In genomic region chr2:96324716-96325037, GRCh38 we compare ENCODE assay signal across 8 cellular contexts. TPM values are rescaled to one million over a fixed set of nuclear protein-coding genes. Genes with fewer than 3 reads are reported as not detected.
DNase-seq lines count a peak whose midpoint lies in the region; ATAC-seq and TF ChIP-seq lines count a peak whose summit lies in the region.

No MANE protein-coding gene starts in this region.

- peak overlapping the region; percentile 83 for H3K27ac Mint-ChIP-seq in CD4-positive, alpha-beta T cell
- H3K27ac Mint-ChIP-seq in progenitor cell of endocrine pancreas: no peak overlapping the region

- H3K36me3 Mint-ChIP-seq in CD4-positive, alpha-beta T cell (ENCODE audit: low read depth): peaks cover 8% of the 10 kb centered on the region
- peaks cover 5% of the 10 kb centered on the region for H3K36me3 Mint-ChIP-seq in progenitor cell of endocrine pancreas (ENCODE audit: insufficient read depth)

- intact Hi-C loops in CD4-positive, alpha-beta T cell (cut with DNase I, micrococcal nuclease): loop anchor here in 1 of 2 experiments (10.0 kb wide), 1 partner anchor 120 kb away; the partner anchor contains the start of gene STARD7
- intact Hi-C loops in body of pancreas (cut with DNase I): no loop called here

- no peaks in the 10 kb centered on the region for H3K9me3 ChIP-seq in CD4-positive, alpha-beta T cell (ENCODE audit: control insufficient read depth, low read length)
- H3K9me3 ChIP-seq in MG63 (no peaks in the 10 kb centered on the region), body of pancreas (no peaks in the 10 kb centered on the region)

- peaks cover 21% of the 10 kb centered on the region for H3K4me1 ChIP-seq in body of pancreas

- H3K27ac ChIP-seq in CD4-positive, alpha-beta T cell (ENCODE audit: low read depth, low read length): peak overlapping the region; percentile 29
- H3K27ac ChIP-seq in coronary artery (peak overlapping the region in 1 of 2 donors; percentile 38), body of pancreas (no peak overlapping the region)

- no peak for DNase-seq in CD4-positive, alpha-beta T cell
- DNase-seq in MG63 (no peak), coronary artery (ENCODE audit: low spot score) (no peak), progenitor cell of endocrine pancreas (ENCODE audit: low spot score, unreplicated experiment) (no peak), Ammon's horn (ENCODE audit: low spot score) (no peak), kidney glomerular epithelial cell (lab: John Stamatoyannopoulos, UW) (no peak), body of pancreas (no peak), DMS53 treated with DMSO at 0.1 percent for 48 hours (lab: John Stamatoyannopoulos, UW; ENCODE audit: unreplicated experiment) (no peak)

- POLR2A ChIA-PET in CD4-positive, alpha-beta T cell (lab: Charles Lee): interaction anchor here (0.9 to 7.1 kb wide), 6 partner anchors 10 to 213 kb away, joined by 4 to 59 read pairs (median 9); partner anchors contain the start of genes ARID5A, NCAPH and SNRNP200

- WGBS in body of pancreas, 2 donors: 51 to 58% methylated on average over 6 of the region's 6 CpGs

- CTCF ChIA-PET in CD4-positive, alpha-beta T cell (lab: Charles Lee): interaction anchor here (1.0 kb wide), 1 partner anchor 157 kb away, joined by 3 read pairs; no protein-coding TSS in a partner anchor

- H3K4me3 ChIP-seq in MG63: peak overlapping the region; percentile 56
- peak overlapping the region; percentile 75 for H3K4me3 ChIP-seq in coronary artery
- no peak overlapping the region for H3K4me3 ChIP-seq in body of pancreas

- H3K36me3 ChIP-seq in MG63 (no peaks in the 10 kb centered on the region), body of pancreas (replicated peaks in 1 of 2; ENCODE audit: insufficient read depth in 1 of 2, low read depth in 2 of 2) (no peaks in the 10 kb centered on the region)

- H3K4me3 Mint-ChIP-seq in CD4-positive, alpha-beta T cell: peak overlapping the region; percentile 88
- peak overlapping the region; percentile 78 for H3K4me3 Mint-ChIP-seq in progenitor cell of endocrine pancreas (ENCODE audit: low read depth)

- no peak for TF ChIP-seq POLR2A in body of pancreas (IDR thresholded peaks at IDR 0.05)

- no peak for ATAC-seq in CD4-positive, alpha-beta T cell (ENCODE audit: poor library complexity)
- ATAC-seq in body of pancreas: no peak

- H3K27me3 Mint-ChIP-seq in CD4-positive, alpha-beta T cell: peaks cover 3% of the 10 kb centered on the region
- peaks cover 56% of the 10 kb centered on the region for H3K27me3 Mint-ChIP-seq in progenitor cell of endocrine pancreas

- no peaks in the 10 kb centered on the region for H3K27me3 ChIP-seq in CD4-positive, alpha-beta T cell (ENCODE audit: control insufficient read depth, insufficient read depth, low read length)
- H3K27me3 ChIP-seq in MG63 (0 out of 2 replicates have a peak, but pooled peaks cover 5% of the 10 kb centered on the region), body of pancreas (peaks cover 0 to 7% of the 10 kb centered on the region in 2 donors)

- H3K4me1 Mint-ChIP-seq in CD4-positive, alpha-beta T cell (ENCODE audit: low read depth): peaks cover 39% of the 10 kb centered on the region
- peaks cover 10% of the 10 kb centered on the region for H3K4me1 Mint-ChIP-seq in progenitor cell of endocrine pancreas (ENCODE audit: low read depth)

- TF ChIP-seq CTCF in CD4-positive, alpha-beta T cell (IDR thresholded peaks at IDR 0.05): no peak
- TF ChIP-seq CTCF in coronary artery (IDR thresholded peaks at IDR 0.05): no peak
- no peak for TF ChIP-seq CTCF in progenitor cell of endocrine pancreas (IDR thresholded peaks at IDR 0.05; ENCODE audit: unreplicated experiment)
- no peak for TF ChIP-seq CTCF in body of pancreas (IDR thresholded peaks at IDR 0.05)

- H3K9me3 Mint-ChIP-seq in CD4-positive, alpha-beta T cell: no peaks in the 10 kb centered on the region
- H3K9me3 Mint-ChIP-seq in progenitor cell of endocrine pancreas (ENCODE audit: low read depth): no peaks in the 10 kb centered on the region

RNA-seq across cellular contexts. Expression of gene ITPRIPL1, which starts 0.4 kb away (rescaled TPM):
- 1 to 10 TPM; 5.1 to 5.7 TPM for total RNA-seq in CD4-positive, alpha-beta T cell
- total RNA-seq in MG63 (2014; rRNA removed; shearing (Covaris generic); ENCODE audit: low replicate concordance): 4.7 TPM in 2 replicates
- total RNA-seq in progenitor cell of endocrine pancreas (6.1 and 6.9 TPM in 2 replicates), body of pancreas (1 to 10 TPM in 1 of 2 donors, under 1 TPM in 1; 0.33 to 1.8 TPM)

RNA-seq across cellular contexts. Expression of gene NCAPH, which starts 10.9 kb away (rescaled TPM):
- total RNA-seq in CD4-positive, alpha-beta T cell: 1 to 10 TPM; 3.0 to 3.1 TPM
- 31.5 and 34.2 TPM in 2 replicates for total RNA-seq in MG63 (2014; rRNA removed; shearing (Covaris generic); ENCODE audit: low replicate concordance)
- total RNA-seq in progenitor cell of endocrine pancreas (20.9 and 21.2 TPM in 2 replicates), body of pancreas (under 1 TPM in 1 of 2 donors, not detected in 1; 0.52 TPM)

RNA-seq across cellular contexts. Expression of gene SNRNP200, which starts 19.3 kb away (rescaled TPM):
- 100 to 1,000 TPM; 274 to 297 TPM for total RNA-seq in CD4-positive, alpha-beta T cell
- total RNA-seq in MG63 (2014; rRNA removed; shearing (Covaris generic); ENCODE audit: low replicate concordance): 56.6 and 56.9 TPM in 2 replicates
- total RNA-seq in progenitor cell of endocrine pancreas (223 and 235 TPM in 2 replicates), body of pancreas (100 to 1,000 TPM in 1 of 2 donors, 10 to 100 TPM in 1; 58.1 to 110 TPM)

RNA-seq across cellular contexts. Expression of gene CIAO1, which starts 58.7 kb away (rescaled TPM):
- total RNA-seq in CD4-positive, alpha-beta T cell: 10 to 100 TPM; 55.4 to 55.6 TPM
- total RNA-seq in MG63 (2014; rRNA removed; shearing (Covaris generic); ENCODE audit: low replicate concordance): 76.2 and 103 TPM in 2 replicates
- 77.1 and 79.2 TPM in 2 replicates for total RNA-seq in progenitor cell of endocrine pancreas
- 10 to 100 TPM; 58.1 to 92.0 TPM for total RNA-seq in body of pancreas

RNA-seq across cellular contexts. Expression of gene TMEM127, which starts 58.9 kb away (rescaled TPM):
- 10 to 100 TPM; 34.2 to 36.0 TPM for total RNA-seq in CD4-positive, alpha-beta T cell
- total RNA-seq in MG63 (2014; rRNA removed; shearing (Covaris generic); ENCODE audit: low replicate concordance): 3.7 and 7.3 TPM in 2 replicates
- total RNA-seq in progenitor cell of endocrine pancreas (34.5 and 37.2 TPM in 2 replicates), body of pancreas (10 to 100 TPM; 22.1 to 33.5 TPM)

Comparison
In these comparisons a context has a peak if more than half of its experiments do, and no peak if none do; other contexts are left out.
1. H3K4me3 ChIP-seq: peak in MG63 (single experiment) and coronary artery (single experiment); none in body of pancreas (0 of 2).